1 cellular context compared by ENCODE assay signal in the genomic region with DNA sequence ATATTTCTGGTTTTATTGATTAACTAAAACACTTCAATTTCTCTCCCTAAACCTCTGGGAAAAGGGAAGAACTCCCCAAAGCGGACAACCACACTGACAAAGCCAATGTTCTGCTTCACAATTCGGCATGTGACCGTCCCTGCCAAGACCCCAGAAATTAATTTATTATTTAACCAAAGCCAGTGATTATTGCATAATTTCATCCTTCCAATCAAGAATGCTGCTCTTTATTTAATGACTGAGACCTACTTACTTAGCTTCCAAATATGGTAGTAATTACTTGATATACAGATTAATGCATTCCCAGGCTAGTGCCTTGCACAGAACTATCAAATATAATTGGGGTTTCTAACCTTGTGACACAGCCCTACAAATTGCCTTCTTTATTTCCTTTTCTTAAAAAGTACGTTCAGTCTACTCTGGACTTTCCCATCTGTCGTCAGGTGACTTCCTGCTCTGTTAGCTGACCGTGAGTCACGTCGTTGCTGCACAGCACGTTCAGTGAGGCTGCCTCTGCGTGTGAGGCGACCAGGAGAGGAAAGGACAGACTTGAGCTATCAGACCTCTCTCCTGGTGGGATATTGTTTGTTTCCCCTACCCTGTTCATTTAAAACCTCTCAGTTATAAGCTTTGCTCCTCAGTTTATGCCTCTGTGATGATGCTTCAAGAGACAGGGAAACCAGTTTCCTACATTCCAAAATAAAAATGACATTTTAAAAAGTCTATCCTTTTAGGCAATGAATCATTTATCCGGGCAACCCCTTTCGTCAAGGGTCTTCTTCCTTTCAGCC.
TF ChIP-seq lines count a peak whose summit lies in the region.

No MANE protein-coding gene starts in this region.

TF ChIP-seq in K562, 482 proteins besides CTCF, POLR2A, EP300 and RAD21 (continued from another document and continues in another):
- TF ChIP-seq HEY1 (CRISPR knock-in tag; IDR thresholded peaks at IDR 0.05; ENCODE audit: borderline replicate concordance) (no peak), MCM2 (IDR thresholded peaks at IDR 0.05; ENCODE audit: low read depth) (no peak), ARNT (IDR thresholded peaks at IDR 0.05) (no peak; a peak in 1 of 4 replicates), ZNF699 (CRISPR knock-in tag; IDR thresholded peaks at IDR 0.05; ENCODE audit: insufficient replicate concordance) (no peak), PCBP2 (IDR thresholded peaks at IDR 0.05; ENCODE audit: low read depth, low read length, poor library complexity, severe bottlenecking) (no peak), NR2C1 (IDR thresholded peaks at IDR 0.05) (no peak; the same call in 1 of the 2 replicates), NR2C1 (tag; IDR thresholded peaks at IDR 0.05) (no peak), DPF2 (IDR thresholded peaks at IDR 0.05) (peak; percentile 73), U2AF1 (optimal IDR thresholded peaks at IDR 0.05; ENCODE audit: low read depth, low read length) (no peak), LCOR (CRISPR knock-in tag; IDR thresholded peaks at IDR 0.05) (0 out of 2 replicates have a peak, but pooled peaks have one; percentile 58), TCF7 (IDR thresholded peaks at IDR 0.05; ENCODE audit: borderline replicate concordance) (no peak), MAX (CRISPR knock-in tag; IDR thresholded peaks at IDR 0.05) (peak; percentile 77), ZNF57 (CRISPR knock-in tag; IDR thresholded peaks at IDR 0.05) (no peak), CCNT2 (IDR thresholded peaks at IDR 0.05; ENCODE audit: borderline replicate concordance, extremely low read depth, insufficient read length, low read depth, low read length) (no peak), CUX1 (CRISPR knock-in tag; IDR thresholded peaks at IDR 0.05) (no peak; the same call in 1 of the 2 replicates), HDGF (IDR thresholded peaks at IDR 0.05) (no peak), U2AF2 (optimal IDR thresholded peaks at IDR 0.05; ENCODE audit: low read depth, low read length) (no peak), EGR1 (conservative IDR thresholded peaks at IDR 0.05) (no peak), NR2C2 (CRISPR knock-in tag; IDR thresholded peaks at IDR 0.05) (no peak), NR2C2 (tag; IDR thresholded peaks at IDR 0.05) (no peak; the same call in 1 of the 2 replicates), RNF2 (IDR thresholded peaks at IDR 0.05) (no peak; the same call in 1 of the 2 replicates), SIX5 (IDR thresholded peaks at IDR 0.05; ENCODE audit: borderline replicate concordance in 1 of 2, insufficient read depth in 1 of 2, low read depth in 1 of 2, low read length in 2 of 2) (no peak), ZNF124 (CRISPR knock-in tag; IDR thresholded peaks at IDR 0.05) (no peak), ZBTB1 (CRISPR knock-in tag; IDR thresholded peaks at IDR 0.05; ENCODE audit: borderline replicate concordance, low read depth) (no peak), GTF2B (IDR thresholded peaks at IDR 0.05; ENCODE audit: extremely low read depth, insufficient read length) (no peak), CBX1 (IDR thresholded peaks at IDR 0.05; ENCODE audit: low read depth) (peak; percentile 77; the same call in 1 of the 2 replicates), CEBPG (CRISPR knock-in tag; IDR thresholded peaks at IDR 0.05) (peak; percentile 6; the same call in 1 of the 2 replicates), CEBPG (tag; conservative IDR thresholded peaks at IDR 0.05 in 1 of 2, IDR thresholded peaks at IDR 0.05 in 1 of 2) (peak; percentile 76 to 83), TFAM (CRISPR knock-in tag; conservative IDR thresholded peaks at IDR 0.05) (no peak), FIP1L1 (IDR thresholded peaks at IDR 0.05; ENCODE audit: low read depth, low read length, poor library complexity, severe bottlenecking) (no peak), SOX6 (IDR thresholded peaks at IDR 0.05) (peak; percentile 72; the same call in 1 of the 2 replicates), KAT8 (IDR thresholded peaks at IDR 0.05; ENCODE audit: low read depth) (no peak), PHB2 (IDR thresholded peaks at IDR 0.05; ENCODE audit: low read depth) (no peak), DACH1 (IDR thresholded peaks at IDR 0.05; ENCODE audit: partially characterized antibody) (no peak), MTA3 (IDR thresholded peaks at IDR 0.05; ENCODE audit: borderline replicate concordance) (0 out of 2 replicates have a peak, but pooled peaks have one; percentile 34), COPS2 (conservative IDR thresholded peaks at IDR 0.05) (no peak), TEAD1 (CRISPR knock-in tag; IDR thresholded peaks at IDR 0.05) (0 out of 4 replicates have a peak, but pooled peaks of 1 of the 2 experiments have one; percentile 13), SAFB2 (IDR thresholded peaks at IDR 0.05; ENCODE audit: borderline replicate concordance, low read depth, low read length, severe bottlenecking) (no peak), RBFOX2 (IDR thresholded peaks at IDR 0.05; ENCODE audit: low read depth, low read length) (no peak), ZFPM2 (CRISPR knock-in tag; IDR thresholded peaks at IDR 0.05) (no peak), PTTG1 (tag; IDR thresholded peaks at IDR 0.05; ENCODE audit: low read depth) (no peak), TCFL5 (CRISPR knock-in tag; conservative IDR thresholded peaks at IDR 0.05) (no peak)
- TF ChIP-seq, protein P1, sequence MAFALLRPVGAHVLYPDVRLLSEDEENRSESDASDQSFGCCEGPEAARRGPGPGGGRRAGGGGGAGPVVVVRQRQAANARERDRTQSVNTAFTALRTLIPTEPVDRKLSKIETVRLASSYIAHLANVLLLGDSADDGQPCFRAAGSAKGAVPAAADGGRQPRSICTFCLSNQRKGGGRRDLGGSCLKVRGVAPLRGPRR (CRISPR knock-in tag; IDR thresholded peaks at IDR 0.05), result 0 out of 2 replicates have a peak, but pooled peaks have one; percentile 21
- TF ChIP-seq, protein P2, sequence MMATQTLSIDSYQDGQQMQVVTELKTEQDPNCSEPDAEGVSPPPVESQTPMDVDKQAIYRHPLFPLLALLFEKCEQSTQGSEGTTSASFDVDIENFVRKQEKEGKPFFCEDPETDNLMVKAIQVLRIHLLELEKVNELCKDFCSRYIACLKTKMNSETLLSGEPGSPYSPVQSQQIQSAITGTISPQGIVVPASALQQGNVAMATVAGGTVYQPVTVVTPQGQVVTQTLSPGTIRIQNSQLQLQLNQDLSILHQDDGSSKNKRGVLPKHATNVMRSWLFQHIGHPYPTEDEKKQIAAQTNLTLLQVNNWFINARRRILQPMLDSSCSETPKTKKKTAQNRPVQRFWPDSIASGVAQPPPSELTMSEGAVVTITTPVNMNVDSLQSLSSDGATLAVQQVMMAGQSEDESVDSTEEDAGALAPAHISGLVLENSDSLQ (IDR thresholded peaks at IDR 0.05), result peak; percentile 33; the same call in 1 of the 2 replicates
- TF ChIP-seq, protein P3, sequence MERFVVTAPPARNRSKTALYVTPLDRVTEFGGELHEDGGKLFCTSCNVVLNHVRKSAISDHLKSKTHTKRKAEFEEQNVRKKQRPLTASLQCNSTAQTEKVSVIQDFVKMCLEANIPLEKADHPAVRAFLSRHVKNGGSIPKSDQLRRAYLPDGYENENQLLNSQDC (CRISPR knock-in tag; IDR thresholded peaks at IDR 0.05), result no peak
- TF ChIP-seq, protein P4, sequence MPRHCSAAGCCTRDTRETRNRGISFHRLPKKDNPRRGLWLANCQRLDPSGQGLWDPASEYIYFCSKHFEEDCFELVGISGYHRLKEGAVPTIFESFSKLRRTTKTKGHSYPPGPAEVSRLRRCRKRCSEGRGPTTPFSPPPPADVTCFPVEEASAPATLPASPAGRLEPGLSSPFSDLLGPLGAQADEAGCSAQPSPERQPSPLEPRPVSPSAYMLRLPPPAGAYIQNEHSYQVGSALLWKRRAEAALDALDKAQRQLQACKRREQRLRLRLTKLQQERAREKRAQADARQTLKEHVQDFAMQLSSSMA (CRISPR knock-in tag; IDR thresholded peaks at IDR 0.05), result no peak
- TF ChIP-seq, protein P5, sequence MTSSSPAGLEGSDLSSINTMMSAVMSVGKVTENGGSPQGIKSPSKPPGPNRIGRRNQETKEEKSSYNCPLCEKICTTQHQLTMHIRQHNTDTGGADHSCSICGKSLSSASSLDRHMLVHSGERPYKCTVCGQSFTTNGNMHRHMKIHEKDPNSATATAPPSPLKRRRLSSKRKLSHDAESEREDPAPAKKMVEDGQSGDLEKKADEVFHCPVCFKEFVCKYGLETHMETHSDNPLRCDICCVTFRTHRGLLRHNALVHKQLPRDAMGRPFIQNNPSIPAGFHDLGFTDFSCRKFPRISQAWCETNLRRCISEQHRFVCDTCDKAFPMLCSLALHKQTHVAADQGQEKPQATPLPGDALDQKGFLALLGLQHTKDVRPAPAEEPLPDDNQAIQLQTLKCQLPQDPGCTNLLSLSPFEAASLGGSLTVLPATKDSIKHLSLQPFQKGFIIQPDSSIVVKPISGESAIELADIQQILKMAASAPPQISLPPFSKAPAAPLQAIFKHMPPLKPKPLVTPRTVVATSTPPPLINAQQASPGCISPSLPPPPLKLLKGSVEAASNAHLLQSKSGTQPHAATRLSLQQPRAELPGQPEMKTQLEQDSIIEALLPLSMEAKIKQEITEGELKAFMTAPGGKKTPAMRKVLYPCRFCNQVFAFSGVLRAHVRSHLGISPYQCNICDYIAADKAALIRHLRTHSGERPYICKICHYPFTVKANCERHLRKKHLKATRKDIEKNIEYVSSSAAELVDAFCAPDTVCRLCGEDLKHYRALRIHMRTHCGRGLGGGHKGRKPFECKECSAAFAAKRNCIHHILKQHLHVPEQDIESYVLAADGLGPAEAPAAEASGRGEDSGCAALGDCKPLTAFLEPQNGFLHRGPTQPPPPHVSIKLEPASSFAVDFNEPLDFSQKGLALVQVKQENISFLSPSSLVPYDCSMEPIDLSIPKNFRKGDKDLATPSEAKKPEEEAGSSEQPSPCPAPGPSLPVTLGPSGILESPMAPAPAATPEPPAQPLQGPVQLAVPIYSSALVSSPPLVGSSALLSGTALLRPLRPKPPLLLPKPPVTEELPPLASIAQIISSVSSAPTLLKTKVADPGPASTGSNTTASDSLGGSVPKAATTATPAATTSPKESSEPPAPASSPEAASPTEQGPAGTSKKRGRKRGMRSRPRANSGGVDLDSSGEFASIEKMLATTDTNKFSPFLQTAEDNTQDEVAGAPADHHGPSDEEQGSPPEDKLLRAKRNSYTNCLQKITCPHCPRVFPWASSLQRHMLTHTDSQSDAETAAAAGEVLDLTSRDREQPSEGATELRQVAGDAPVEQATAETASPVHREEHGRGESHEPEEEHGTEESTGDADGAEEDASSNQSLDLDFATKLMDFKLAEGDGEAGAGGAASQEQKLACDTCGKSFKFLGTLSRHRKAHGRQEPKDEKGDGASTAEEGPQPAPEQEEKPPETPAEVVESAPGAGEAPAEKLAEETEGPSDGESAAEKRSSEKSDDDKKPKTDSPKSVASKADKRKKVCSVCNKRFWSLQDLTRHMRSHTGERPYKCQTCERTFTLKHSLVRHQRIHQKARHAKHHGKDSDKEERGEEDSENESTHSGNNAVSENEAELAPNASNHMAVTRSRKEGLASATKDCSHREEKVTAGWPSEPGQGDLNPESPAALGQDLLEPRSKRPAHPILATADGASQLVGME (CRISPR knock-in tag; IDR thresholded peaks at IDR 0.05), result 0 out of 2 replicates have a peak, but pooled peaks have one; percentile 73
- TF ChIP-seq, protein P6, sequence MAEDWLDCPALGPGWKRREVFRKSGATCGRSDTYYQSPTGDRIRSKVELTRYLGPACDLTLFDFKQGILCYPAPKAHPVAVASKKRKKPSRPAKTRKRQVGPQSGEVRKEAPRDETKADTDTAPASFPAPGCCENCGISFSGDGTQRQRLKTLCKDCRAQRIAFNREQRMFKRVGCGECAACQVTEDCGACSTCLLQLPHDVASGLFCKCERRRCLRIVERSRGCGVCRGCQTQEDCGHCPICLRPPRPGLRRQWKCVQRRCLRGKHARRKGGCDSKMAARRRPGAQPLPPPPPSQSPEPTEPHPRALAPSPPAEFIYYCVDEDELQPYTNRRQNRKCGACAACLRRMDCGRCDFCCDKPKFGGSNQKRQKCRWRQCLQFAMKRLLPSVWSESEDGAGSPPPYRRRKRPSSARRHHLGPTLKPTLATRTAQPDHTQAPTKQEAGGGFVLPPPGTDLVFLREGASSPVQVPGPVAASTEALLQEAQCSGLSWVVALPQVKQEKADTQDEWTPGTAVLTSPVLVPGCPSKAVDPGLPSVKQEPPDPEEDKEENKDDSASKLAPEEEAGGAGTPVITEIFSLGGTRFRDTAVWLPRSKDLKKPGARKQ (CRISPR knock-in tag; IDR thresholded peaks at IDR 0.05), result no peak
